In the genomic region with DNA sequence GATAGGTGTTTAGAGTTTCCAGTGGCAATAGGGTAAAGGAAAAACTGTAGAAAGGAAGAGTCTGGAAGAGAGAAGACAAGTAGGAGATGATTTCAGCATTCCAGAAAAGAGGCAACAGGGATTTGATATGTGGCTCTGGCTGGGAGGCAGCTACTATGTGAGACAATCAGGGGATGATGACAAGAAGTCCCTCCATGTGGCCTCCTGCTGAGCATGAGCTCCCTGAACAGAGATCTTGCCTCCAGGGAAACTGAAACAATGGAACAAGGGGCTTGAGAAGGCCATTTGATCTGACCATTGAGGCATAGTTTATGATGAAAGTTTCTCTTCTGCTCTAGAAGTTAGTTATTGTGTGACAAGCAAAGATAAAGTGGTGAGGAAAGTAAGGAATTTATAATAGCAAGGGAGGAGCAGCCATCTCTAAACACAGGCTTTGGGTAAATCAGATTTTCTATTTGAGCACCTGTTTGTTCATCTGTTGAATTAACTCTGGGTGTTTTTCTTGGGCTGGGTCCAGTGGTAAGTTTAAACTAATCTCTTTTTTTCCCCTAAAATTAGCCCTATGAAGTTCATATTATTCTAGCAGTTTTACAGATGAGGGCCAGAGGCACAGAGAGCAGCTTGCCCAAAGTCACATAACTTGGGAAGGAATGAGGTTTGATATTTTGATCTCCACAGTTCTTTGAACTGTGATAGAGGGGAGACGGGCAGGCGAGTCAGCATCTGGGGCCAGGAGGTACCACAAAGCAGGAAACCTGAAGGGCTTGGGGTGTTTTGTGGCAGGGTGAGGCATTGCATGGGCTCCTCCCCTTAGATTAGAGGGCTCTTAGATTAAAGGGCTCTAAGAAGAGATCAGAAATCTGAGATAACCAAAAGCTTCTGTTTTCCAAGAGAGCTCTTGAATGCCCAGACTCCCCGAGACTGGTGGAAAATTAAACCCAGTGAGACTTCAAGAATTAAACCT, we compare ENCODE assay signal across 14 cellular contexts. TPM values are rescaled to one million over a fixed set of nuclear protein-coding genes. Genes with fewer than 3 reads are reported as not detected.
DNase-seq lines count a peak whose midpoint lies in the region; ATAC-seq and TF ChIP-seq lines count a peak whose summit lies in the region.
"Had no signal": no experiment of that assay in that cellular context is flagged by ENCODE, and none has a peak within 500 bp of the region (broad histone marks: within the 10 kb centered on the region; RNA-seq: fewer than 3 reads in every experiment).

No MANE protein-coding gene starts in this region.

- H3K27me3 ChIP-seq in left ventricle myocardium inferior (ENCODE audit: low read depth): peaks cover 84% of the 10 kb centered on the region

- H3K9me3 ChIP-seq in mesodermal cell (ENCODE audit: control insufficient read depth, low read length) (no peaks in the 10 kb centered on the region), left ventricle myocardium inferior (replicated peaks) (no peaks in the 10 kb centered on the region)
- H3K9me3 ChIP-seq: SK-N-SH had no signal

- ATAC-seq in HG03159 (IDR thresholded peaks at IDR 0.05; ENCODE audit: unreplicated experiment) (no peak), HG03442 (IDR thresholded peaks at IDR 0.05; ENCODE audit: unreplicated experiment) (no peak)
- no peak for ATAC-seq in stimulated activated memory B cell treated with anti-CD40 and anti-IgM and Interleukin-4, amounts not matched to agents 10 μg/mL and 1 μg/mL and 100 μg/mL, for 72 hours
- ATAC-seq: natural killer cell treated with Interleukin-12 subunit alpha and Interleukin-12 subunit beta and Interleukin-15 and Interleukin-18, amount 100 ng/mL, for 72 hours had no signal

- 57 to 79% methylated on average over 3 of the region's 3 CpGs for WGBS in mesodermal cell (ENCODE audit: insufficient coverage in 2 of 2), 2 experiments

- intact Hi-C loops in left ventricle myocardium inferior (cut with micrococcal nuclease): no loop called here

- no peak overlapping the region for H3K27ac Mint-ChIP-seq in stimulated activated memory B cell treated with anti-CD40 and anti-IgM and Interleukin-4, amounts not matched to agents 10 μg/mL and 1 μg/mL and 100 μg/mL, for 72 hours
- H3K27ac Mint-ChIP-seq: CD14-positive monocyte; natural killer cell treated with Interleukin-12 subunit alpha and Interleukin-12 subunit beta and Interleukin-15 and Interleukin-18, amount 100 ng/mL, for 72 hours; stimulated activated naive CD8-positive, alpha-beta T cell treated with anti-CD3 and anti-CD28 coated beads, Interleukin-15, Interleukin-2, amounts not matched to agents 100 ng/mL and 50 ng/mL, for 24 hours had no signal

- H3K4me3 ChIP-seq in mesodermal cell (ENCODE audit: extremely low read depth, insufficient read depth, low read length, poor library complexity, severe bottlenecking) (no peak overlapping the region), left ventricle myocardium inferior (no peak overlapping the region)

- no peak overlapping the region for H3K4me3 Mint-ChIP-seq in stimulated activated memory B cell treated with anti-CD40 and anti-IgM and Interleukin-4, amounts not matched to agents 10 μg/mL and 1 μg/mL and 100 μg/mL, for 72 hours
- H3K4me3 Mint-ChIP-seq: CD14-positive monocyte; natural killer cell treated with Interleukin-12 subunit alpha and Interleukin-12 subunit beta and Interleukin-15 and Interleukin-18, amount 100 ng/mL, for 72 hours; stimulated activated naive CD8-positive, alpha-beta T cell treated with anti-CD3 and anti-CD28 coated beads, Interleukin-15, Interleukin-2, amounts not matched to agents 100 ng/mL and 50 ng/mL, for 24 hours had no signal

- peaks cover 80% of the 10 kb centered on the region for H3K27me3 Mint-ChIP-seq in stimulated activated memory B cell treated with anti-CD40 and anti-IgM and Interleukin-4, amounts not matched to agents 10 μg/mL and 1 μg/mL and 100 μg/mL, for 72 hours

- H3K27ac ChIP-seq in mesodermal cell (ENCODE audit: low read depth, low read length, severe bottlenecking): peak overlapping the region; percentile 18
- H3K27ac ChIP-seq in left ventricle myocardium inferior (replicated peaks): no peak overlapping the region

- H3K4me1 ChIP-seq in mesodermal cell (ENCODE audit: control insufficient read depth, insufficient read depth, low read length, poor library complexity, severe bottlenecking) (peaks cover 12% of the 10 kb centered on the region), left ventricle myocardium inferior (no peaks in the 10 kb centered on the region)

- H3K36me3 ChIP-seq in mesodermal cell (ENCODE audit: control insufficient read depth, insufficient read depth, low read length): no peaks in the 10 kb centered on the region
- H3K36me3 ChIP-seq in left ventricle myocardium inferior: no peaks in the 10 kb centered on the region

- H3K4me1 Mint-ChIP-seq in stimulated activated memory B cell treated with anti-CD40 and anti-IgM and Interleukin-4, amounts not matched to agents 10 μg/mL and 1 μg/mL and 100 μg/mL, for 72 hours: no peaks in the 10 kb centered on the region
- H3K4me1 Mint-ChIP-seq: CD14-positive monocyte had no signal

- H3K36me3 Mint-ChIP-seq in stimulated activated memory B cell treated with anti-CD40 and anti-IgM and Interleukin-4, amounts not matched to agents 10 μg/mL and 1 μg/mL and 100 μg/mL, for 72 hours: no peaks in the 10 kb centered on the region
- H3K36me3 Mint-ChIP-seq: CD14-positive monocyte; natural killer cell treated with Interleukin-12 subunit alpha and Interleukin-12 subunit beta and Interleukin-15 and Interleukin-18, amount 100 ng/mL, for 72 hours had no signal

- peak in 4 of 5 donors; percentile 13 to 29 (median 20) for DNase-seq in T-helper 1 cell
- peak; percentile 19 for DNase-seq in activated naive CD4-positive, alpha-beta T cell treated with Interleukin-2 at 50 U/mL for 16 hours
- no peak for DNase-seq in left ventricle myocardium inferior
- DNase-seq: NCI-H187, SK-N-SH had no signal

- TF ChIP-seq CTCF in GM12873 (IDR thresholded peaks at IDR 0.05; ENCODE audit: insufficient read depth, low read depth, low read length, missing control alignments) (peak; percentile 6), left ventricle myocardium inferior (IDR thresholded peaks at IDR 0.05; ENCODE audit: borderline replicate concordance) (no peak)

- peaks cover 2% of the 10 kb centered on the region for H3K9me3 Mint-ChIP-seq in stimulated activated memory B cell treated with anti-CD40 and anti-IgM and Interleukin-4, amounts not matched to agents 10 μg/mL and 1 μg/mL and 100 μg/mL, for 72 hours
- H3K9me3 Mint-ChIP-seq: natural killer cell treated with Interleukin-12 subunit alpha and Interleukin-12 subunit beta and Interleukin-15 and Interleukin-18, amount 100 ng/mL, for 72 hours; stimulated activated naive CD8-positive, alpha-beta T cell treated with anti-CD3 and anti-CD28 coated beads, Interleukin-15, Interleukin-2, amounts not matched to agents 100 ng/mL and 50 ng/mL, for 24 hours had no signal

RNA-seq across cellular contexts. Expression of a gene that starts 2.8 kb away (rescaled TPM):
- polyA plus RNA-seq in mesodermal cell (2013, experiment 1 of 2): 2.6 TPM
- polyA plus RNA-seq in mesodermal cell (2013, experiment 2 of 2): 2.3 TPM
- total RNA-seq in left ventricle myocardium inferior: not detected
- total RNA-seq: natural killer cell treated with Interleukin-12 subunit alpha and Interleukin-12 subunit beta and Interleukin-15 and Interleukin-18, amount 100 ng/mL, for 72 hours had no signal
- polyA plus RNA-seq: CD14-positive monocyte, keratinocyte, SK-N-SH had no signal

RNA-seq across cellular contexts. Expression of a gene that starts 7.3 kb away (rescaled TPM):
- polyA plus RNA-seq in mesodermal cell (2013, experiment 1 of 2): not detected
- not detected for polyA plus RNA-seq in mesodermal cell (2013, experiment 2 of 2)
- total RNA-seq in left ventricle myocardium inferior: not detected
- total RNA-seq: natural killer cell treated with Interleukin-12 subunit alpha and Interleukin-12 subunit beta and Interleukin-15 and Interleukin-18, amount 100 ng/mL, for 72 hours had no signal
- polyA plus RNA-seq: CD14-positive monocyte, keratinocyte, SK-N-SH had no signal
